In genomic region chr22:20562607-20563463, GRCh38 we compare ENCODE assay signal across 1 cellular context.
TF ChIP-seq lines count a peak whose summit lies in the region.

No MANE protein-coding gene starts in this region.

TF ChIP-seq in IMR-90, 13 proteins besides CTCF, POLR2A, EP300 and RAD21:
- TF ChIP-seq CEBPB (IDR thresholded peaks at IDR 0.05; ENCODE audit: low read depth, low read length), result no peak
- peak; percentile 35; the same call in 1 of the 2 replicates for TF ChIP-seq MAFK (IDR thresholded peaks at IDR 0.05; ENCODE audit: low read depth, low read length)
- no peak for TF ChIP-seq BHLHE40 (IDR thresholded peaks at IDR 0.05; ENCODE audit: low read depth, low read length)
